ENCODE assay signal across 11 cellular contexts in genomic region chr19:14146789-14147216, GRCh38. TPM values are rescaled to one million over a fixed set of nuclear protein-coding genes. Genes with fewer than 3 reads are reported as not detected.
A peak's percentile ranks its signal among the peaks of the same experiment; 100 is the strongest.
DNase-seq lines count a peak whose midpoint lies in the region; ATAC-seq, FAIRE-seq and TF ChIP-seq lines count a peak whose summit lies in the region.
"Had no signal": no experiment of that assay in that cellular context is flagged by ENCODE, and none has a peak within 500 bp of the region (broad histone marks: within the 10 kb centered on the region; RNA-seq: fewer than 3 reads in every experiment).

No MANE protein-coding gene starts in this region.

- DNase-seq in AG20443 (ENCODE audit: low spot score): peak; percentile 88
- peak; percentile 59 for DNase-seq in HTR-8/SVneo (ENCODE audit: insufficient read length, low spot score)
- peak; percentile 79 for DNase-seq in MCF 10A (ENCODE audit: unreplicated experiment)
- no peak for DNase-seq in mesothelial cell of epicardium (ENCODE audit: low spot score in 2 of 2, unreplicated experiment in 2 of 2)
- no peak for DNase-seq in left colon
- DNase-seq in stimulated activated CD4-positive, alpha-beta T cell treated with anti-CD3 and anti-CD28 coated beads, Interleukin-1b, Interleukin-23, amount 100 ng/mL, for 48 hours: no peak
- DNase-seq: NCI-H146, SIG-M5 had no signal

- BruUV-seq in MCF 10A (replicated peaks; lab: Mats Ljungman, UMichigan): no TSS peak

- POLR2A ChIA-PET in MCF 10A (lab: Yijun Ruan, JAX): interaction anchor here (2.5 kb wide), 1 partner anchor 10 kb away, joined by 11 read pairs; the partner anchor contains the start of gene ASF1B

- H3K9me3 Mint-ChIP-seq in MCF 10A (ENCODE audit: unreplicated experiment) (no peaks in the 10 kb centered on the region), mesothelial cell of epicardium (no peaks in the 10 kb centered on the region)

- no peak for ATAC-seq in HG02973 (IDR thresholded peaks at IDR 0.05; ENCODE audit: unreplicated experiment)
- ATAC-seq in HG03432 (IDR thresholded peaks at IDR 0.05; ENCODE audit: unreplicated experiment): no peak
- ATAC-seq in left colon: no peak

- intact Hi-C loops in MCF 10A (cut with micrococcal nuclease) (no loop called here), left colon (cut with DNase I, micrococcal nuclease) (no loop called here)

- H3K4me1 Mint-ChIP-seq in MCF 10A (ENCODE audit: insufficient read depth, unreplicated experiment) (peaks cover 15% of the 10 kb centered on the region), mesothelial cell of epicardium (peaks cover 28% of the 10 kb centered on the region)

- TF ChIP-seq CTCF in MCF 10A (IDR thresholded peaks at IDR 0.05; ENCODE audit: unreplicated experiment) (no peak), mesothelial cell of epicardium (IDR thresholded peaks at IDR 0.05; ENCODE audit: unreplicated experiment) (no peak)

- CTCF ChIA-PET in MCF 10A (lab: Yijun Ruan, JAX): interaction anchor here (1.2 to 1.9 kb wide), 2 partner anchors 10 to 16 kb away, joined by 8 to 10 read pairs; partner anchors contain the start of gene ASF1B

- no peak overlapping the region for H3K27ac Mint-ChIP-seq in MCF 10A (ENCODE audit: low read depth, unreplicated experiment)
- peak overlapping the region; percentile 59 for H3K27ac Mint-ChIP-seq in mesothelial cell of epicardium

- peak; percentile 84 for FAIRE-seq in HTR-8/SVneo (lab: Jason Lieb, UNC)
- FAIRE-seq: D721Med had no signal

- no peak overlapping the region for H3K4me3 Mint-ChIP-seq in MCF 10A (ENCODE audit: unreplicated experiment)
- H3K4me3 Mint-ChIP-seq in mesothelial cell of epicardium: no peak overlapping the region

- H3K36me3 Mint-ChIP-seq in MCF 10A (ENCODE audit: insufficient read depth, unreplicated experiment) (no peaks in the 10 kb centered on the region), mesothelial cell of epicardium (peaks cover 3% of the 10 kb centered on the region)

- H3K27me3 Mint-ChIP-seq in MCF 10A (ENCODE audit: insufficient read depth, unreplicated experiment) (no peaks in the 10 kb centered on the region), mesothelial cell of epicardium (ENCODE audit: low read depth) (no peaks in the 10 kb centered on the region)

RNA-seq across cellular contexts. Expression of gene ASF1B, which starts 10.4 kb away (rescaled TPM):
- total RNA-seq in MCF 10A (2022): 6.5 and 7.0 TPM in 2 replicates
- total RNA-seq in mesothelial cell of epicardium: 6.3 to 8.9 TPM (median 8.4 TPM) in 3 replicates
- 10 to 100 TPM in 1 of 2 donors, 1 to 10 TPM in 1; 6.5 to 12.5 TPM for total RNA-seq in left colon

RNA-seq across cellular contexts. Expression of gene PRKACA, which starts 29.2 kb away (rescaled TPM):
- total RNA-seq in MCF 10A (2022): 44.7 and 49.8 TPM in 2 replicates
- 80.9 to 87.7 TPM (median 82.9 TPM) in 3 replicates for total RNA-seq in mesothelial cell of epicardium
- 10 to 100 TPM; 78.8 to 80.1 TPM for total RNA-seq in left colon

RNA-seq across cellular contexts. Expression of gene SAMD1, which starts 56.3 kb away (rescaled TPM):
- 12.9 and 19.8 TPM in 2 replicates for total RNA-seq in MCF 10A (2022)
- total RNA-seq in mesothelial cell of epicardium: 67.8 to 74.2 TPM (median 74.0 TPM) in 3 replicates
- total RNA-seq in left colon: 10 to 100 TPM; 45.8 to 51.5 TPM

RNA-seq across cellular contexts. Expression of gene ADGRL1, which starts 59.2 kb away (rescaled TPM):
- 13.0 and 15.9 TPM in 2 replicates for total RNA-seq in MCF 10A (2022)
- 97.9 to 106 TPM (median 102 TPM) in 3 replicates for total RNA-seq in mesothelial cell of epicardium
- 10 to 100 TPM; 34.6 to 55.9 TPM for total RNA-seq in left colon

Comparison
In these comparisons a context has a peak if more than half of its experiments do, and no peak if none do; other contexts are left out.
1. DNase-seq: peak in AG20443 (single experiment), HTR-8/SVneo (single experiment) and MCF 10A (single experiment); none in mesothelial cell of epicardium (0 of 2), left colon (0 of 2) and stimulated activated CD4-positive, alpha-beta T cell treated with anti-CD3 and anti-CD28 coated beads, Interleukin-1b, Interleukin-23, amount 100 ng/mL, for 48 hours (single experiment).